Comparison of ENCODE assay signal across 14 cellular contexts in the genomic region with DNA sequence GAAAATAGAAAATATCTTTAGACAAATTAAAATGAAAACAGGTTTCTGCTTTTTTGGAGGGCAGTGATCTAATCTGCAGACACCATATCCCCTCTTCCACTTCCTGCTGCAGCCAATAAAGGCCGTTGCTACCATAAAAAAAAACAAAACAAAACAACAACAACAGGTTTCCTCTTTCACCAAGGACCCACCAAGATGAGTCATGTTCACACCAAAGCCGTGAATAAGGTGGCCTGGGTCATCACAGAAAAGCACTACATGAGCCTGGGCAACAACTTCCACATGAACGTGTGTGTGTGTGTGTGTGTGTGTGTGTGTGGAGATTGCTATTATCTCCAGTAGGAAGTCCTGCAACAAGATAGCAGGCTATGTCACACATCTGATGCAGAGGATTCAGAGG. TPM values are rescaled to one million over a fixed set of nuclear protein-coding genes. Genes with fewer than 3 reads are reported as not detected.
DNase-seq lines count a peak whose midpoint lies in the region; ATAC-seq, FAIRE-seq and TF ChIP-seq lines count a peak whose summit lies in the region.
"Had no signal": no experiment of that assay in that cellular context is flagged by ENCODE, and none has a peak within 500 bp of the region (broad histone marks: within the 10 kb centered on the region; RNA-seq: fewer than 3 reads in every experiment).

No MANE protein-coding gene starts in this region.

- peaks cover 10 to 38% of the 10 kb centered on the region in 2 experiments for H3K27me3 ChIP-seq in mesenchymal stem cell (ENCODE audit: control insufficient read depth in 1 of 2, insufficient read depth in 1 of 2, low read length in 2 of 2)
- H3K27me3 ChIP-seq: Peyer's patch had no signal

- no peak overlapping the region for H2AK5ac ChIP-seq in mesenchymal stem cell (ENCODE audit: low read length, severe bottlenecking)

- H3K4me3 ChIP-seq in HFF-Myc (replicated peaks; ENCODE audit: low read depth, low read length): no peak overlapping the region
- H3K4me3 ChIP-seq in mesenchymal stem cell (ENCODE audit: insufficient read depth in 1 of 2, low read depth in 1 of 2, low read length in 2 of 2): no peak overlapping the region
- H3K4me3 ChIP-seq in kidney (ENCODE audit: low read length in 2 of 2): no peak overlapping the region
- H3K4me3 ChIP-seq: Peyer's patch had no signal

- 27% methylated on average over 3 of the region's 3 CpGs for WGBS in mesenchymal stem cell

- intact Hi-C loops in kidney (cut with DNase I): no loop called here
- intact Hi-C loops in sciatic nerve (cut with DNase I): no loop called here

- H2BK15ac ChIP-seq in mesenchymal stem cell (ENCODE audit: low read depth, poor library complexity, severe bottlenecking): no peak overlapping the region

- H3K4me1 ChIP-seq in mesenchymal stem cell (ENCODE audit: control insufficient read depth, insufficient read depth, low read depth, low read length) (no peaks in the 10 kb centered on the region), kidney (ENCODE audit: control insufficient read depth in 1 of 2, insufficient read depth in 1 of 2, low read depth in 1 of 2, low read length in 2 of 2) (no peaks in the 10 kb centered on the region)
- H3K4me1 ChIP-seq: Peyer's patch had no signal

- H3K9ac ChIP-seq in mesenchymal stem cell (ENCODE audit: low read length): no peak overlapping the region
- no peak overlapping the region for H3K9ac ChIP-seq in kidney (ENCODE audit: low read length in 2 of 2)
- H3K9ac ChIP-seq: KMS-11 had no signal

- no peak overlapping the region for H3K4me2 ChIP-seq in mesenchymal stem cell (ENCODE audit: low read length, poor library complexity, severe bottlenecking)
- H3K4me2 ChIP-seq: KMS-11 had no signal

- no peak overlapping the region for H3K4ac ChIP-seq in mesenchymal stem cell (ENCODE audit: low read depth in 1 of 2, low read length in 2 of 2)

- H2BK5ac ChIP-seq in mesenchymal stem cell (ENCODE audit: low read depth, low read length, poor library complexity, severe bottlenecking): no peak overlapping the region

- no peak overlapping the region for H3K14ac ChIP-seq in mesenchymal stem cell (ENCODE audit: low read length in 2 of 2)

- no peak overlapping the region for H3K18ac ChIP-seq in mesenchymal stem cell (ENCODE audit: low read depth in 1 of 2, low read length in 2 of 2)

- no peak overlapping the region for H2AFZ ChIP-seq in mesenchymal stem cell (ENCODE audit: low read depth, low read length)

- H3K23ac ChIP-seq in mesenchymal stem cell (ENCODE audit: low read length in 2 of 2): no peak overlapping the region

- H2BK12ac ChIP-seq in mesenchymal stem cell (ENCODE audit: low read length in 2 of 2): no peak overlapping the region

- DNase-seq in HFF-Myc (ENCODE audit: extremely low read depth, low read depth) (peak; percentile 11), NAMALWA (ENCODE audit: low spot score) (peak; percentile 32), kidney tubule cell (ENCODE audit: low spot score) (peak; percentile 59), mesenchymal stem cell (no peak), kidney (no peak), SKM-1 (lab: John Stamatoyannopoulos, UW; ENCODE audit: unreplicated experiment) (no peak), sciatic nerve (ENCODE audit: low spot score) (no peak)
- DNase-seq: activated CD4-positive, alpha-beta T cell treated with anti-CD3 and anti-CD28 coated beads, Interleukin-2, amount 10 ng/mL, durations not matched to agents 7 days and 5 days; DMS 273 treated with DMSO at 0.1 percent for 48 hours; foreskin fibroblast; stimulated activated CD4-positive, alpha-beta T cell treated with anti-CD3 and anti-CD28 coated beads, Interleukin-4, amount 100 ng/mL, for 1 hour had no signal

- ATAC-seq in GM18517 (IDR thresholded peaks at IDR 0.05; ENCODE audit: unreplicated experiment): peak; percentile 89
- no peak for ATAC-seq in sciatic nerve

- H2BK120ac ChIP-seq in mesenchymal stem cell (ENCODE audit: low read depth, low read length): no peak overlapping the region

- no peak for FAIRE-seq in kidney (lab: Jason Lieb, UNC)

- H4K91ac ChIP-seq in mesenchymal stem cell (ENCODE audit: low read length): no peak overlapping the region

- H3K36me3 ChIP-seq in mesenchymal stem cell (ENCODE audit: control insufficient read depth in 1 of 2, insufficient read depth in 2 of 2, low read depth in 1 of 2, low read length in 2 of 2): no peaks in the 10 kb centered on the region
- no peaks in the 10 kb centered on the region for H3K36me3 ChIP-seq in kidney (ENCODE audit: control insufficient read depth in 1 of 2, insufficient read depth in 2 of 2, low read length in 2 of 2)
- H3K36me3 ChIP-seq: Peyer's patch had no signal

- no peak for TF ChIP-seq CTCF in HFF-Myc (IDR thresholded peaks at IDR 0.05; ENCODE audit: low read depth, low read length, missing control alignments)
- no peak for TF ChIP-seq CTCF in kidney (IDR thresholded peaks at IDR 0.05; ENCODE audit: borderline replicate concordance, extremely low read depth, insufficient read depth)

- H4K8ac ChIP-seq in mesenchymal stem cell (ENCODE audit: low read length): no peak overlapping the region

- H3K27ac ChIP-seq in mesenchymal stem cell (ENCODE audit: low read length, poor library complexity, severe bottlenecking): no peak overlapping the region
- no peak overlapping the region for H3K27ac ChIP-seq in kidney (ENCODE audit: low read depth in 2 of 2, low read length in 2 of 2)
- H3K27ac ChIP-seq: KMS-11, Peyer's patch had no signal

- no peaks in the 10 kb centered on the region for H3K9me3 ChIP-seq in mesenchymal stem cell (ENCODE audit: control insufficient read depth, low read length)
- H3K9me3 ChIP-seq in kidney (ENCODE audit: control insufficient read depth in 1 of 2, low read length in 2 of 2): no peaks in the 10 kb centered on the region
- H3K9me3 ChIP-seq: Peyer's patch had no signal

- H3K79me1 ChIP-seq in mesenchymal stem cell (replicated peaks; ENCODE audit: low read length, poor library complexity, severe bottlenecking): no peaks in the 10 kb centered on the region

RNA-seq across cellular contexts. Expression of a gene that starts 24.8 kb away (rescaled TPM):
- polyA plus RNA-seq in mesenchymal stem cell (2013, experiment 1 of 2): not detected
- polyA plus RNA-seq in mesenchymal stem cell (2013, experiment 2 of 2): not detected
- total RNA-seq in kidney (172 TPM), sciatic nerve (0.27 TPM)
- 44.4 TPM for polyA plus RNA-seq in kidney (ENCODE audit: insufficient read depth, low read depth, low replicate concordance)

Comparison
In these comparisons a context has a peak if more than half of its experiments do, and no peak if none do; other contexts are left out.
1. DNase-seq: peak in HFF-Myc (single experiment), NAMALWA (single experiment) and kidney tubule cell (single experiment); none in mesenchymal stem cell (single experiment), kidney (single experiment), SKM-1 (single experiment) and sciatic nerve (single experiment).
2. RNA of a gene that starts 24.8 kb away (total RNA-seq): 172 TPM in kidney (single experiment); 0.27 TPM in sciatic nerve (single experiment); every median in the first group is over 100 times any median in the second.